In the genomic region with DNA sequence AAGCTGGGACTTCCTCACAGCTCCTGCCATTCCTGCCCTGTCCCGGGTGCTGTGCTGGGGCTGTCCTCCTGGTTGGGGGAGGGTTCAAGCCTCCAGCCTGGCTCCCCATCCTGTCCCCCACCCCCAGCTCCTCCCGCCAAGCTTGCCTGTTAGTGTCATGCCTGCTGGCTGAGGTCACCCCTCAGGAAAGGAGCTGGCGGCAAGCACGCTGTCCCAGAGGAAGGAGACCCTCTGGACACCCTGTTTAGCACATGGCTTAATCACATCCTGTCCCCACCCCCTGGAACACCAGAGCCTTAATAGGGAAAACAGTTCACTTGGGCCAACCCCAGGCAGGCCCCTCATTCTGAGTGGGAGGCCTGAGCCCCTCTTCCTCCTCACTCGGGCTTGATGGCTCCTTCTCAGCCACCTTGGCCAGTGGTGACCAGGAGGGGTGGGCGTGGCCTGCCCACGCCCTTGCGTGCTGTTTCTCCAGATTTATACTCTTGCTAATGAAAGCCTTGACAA, we compare ENCODE assay signal across 1 cellular context.
TF ChIP-seq lines count a peak whose summit lies in the region.

No MANE protein-coding gene starts in this region.

TF ChIP-seq in HEK293, 187 proteins besides CTCF, POLR2A, EP300 and RAD21 (continued from another document):
- TF ChIP-seq, protein P1, sequence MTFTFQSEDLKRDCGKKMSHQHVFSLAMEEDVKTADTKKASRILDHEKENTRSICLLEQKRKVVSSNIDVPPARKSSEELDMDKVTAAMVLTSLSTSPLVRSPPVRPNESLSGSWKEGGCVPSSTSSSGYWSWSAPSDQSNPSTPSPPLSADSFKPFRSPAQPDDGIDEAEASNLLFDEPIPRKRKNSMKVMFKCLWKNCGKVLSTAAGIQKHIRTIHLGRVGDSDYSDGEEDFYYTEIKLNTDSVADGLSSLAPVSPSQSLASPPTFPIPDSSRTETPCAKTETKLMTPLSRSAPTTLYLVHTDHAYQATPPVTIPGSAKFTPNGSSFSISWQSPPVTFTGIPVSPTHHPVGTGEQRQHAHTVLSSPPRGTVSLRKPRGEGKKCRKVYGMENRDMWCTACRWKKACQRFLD (tag by site-specific recombination; IDR thresholded peaks at IDR 0.05) = no peak
- TF ChIP-seq ZNF184 (tag by site-specific recombination; IDR thresholded peaks at IDR 0.05) = no peak
- no peak for TF ChIP-seq ZNF624 (tag by site-specific recombination; IDR thresholded peaks at IDR 0.05)
- no peak for TF ChIP-seq ZNF48 (tag by site-specific recombination; IDR thresholded peaks at IDR 0.05)
- TF ChIP-seq SP7 (tag by site-specific recombination; IDR thresholded peaks at IDR 0.05) = peak; percentile 72; the same call in 1 of the 2 replicates
- TF ChIP-seq KLF7 (tag by site-specific recombination; IDR thresholded peaks at IDR 0.05; ENCODE audit: borderline replicate concordance) = no peak
- TF ChIP-seq KLF1 (tag by site-specific recombination; IDR thresholded peaks at IDR 0.05) = peak; percentile 70
- no peak for TF ChIP-seq ZNF280C (tag by site-specific recombination; IDR thresholded peaks at IDR 0.05)
- TF ChIP-seq KLF9 (tag by site-specific recombination; IDR thresholded peaks at IDR 0.05; ENCODE audit: low read depth) = peak; percentile 69
- no peak for TF ChIP-seq WT1 (tag by site-specific recombination; IDR thresholded peaks at IDR 0.05)
- TF ChIP-seq ZNF548 (tag by site-specific recombination; IDR thresholded peaks at IDR 0.05) = no peak
- TF ChIP-seq KLF17 (tag by site-specific recombination; IDR thresholded peaks at IDR 0.05) = peak; percentile 74
- TF ChIP-seq ZNF654 (tag by site-specific recombination; IDR thresholded peaks at IDR 0.05; ENCODE audit: low read depth) = no peak
- no peak for TF ChIP-seq ZNF785 (tag by site-specific recombination; IDR thresholded peaks at IDR 0.05)
- no peak for TF ChIP-seq ZNF324 (tag by site-specific recombination; IDR thresholded peaks at IDR 0.05)
- peak; percentile 61 for TF ChIP-seq EGR2 (tag by site-specific recombination; IDR thresholded peaks at IDR 0.05; ENCODE audit: low read depth)
- no peak for TF ChIP-seq ZNF707 (tag by site-specific recombination; IDR thresholded peaks at IDR 0.05)
- TF ChIP-seq, protein P2, sequence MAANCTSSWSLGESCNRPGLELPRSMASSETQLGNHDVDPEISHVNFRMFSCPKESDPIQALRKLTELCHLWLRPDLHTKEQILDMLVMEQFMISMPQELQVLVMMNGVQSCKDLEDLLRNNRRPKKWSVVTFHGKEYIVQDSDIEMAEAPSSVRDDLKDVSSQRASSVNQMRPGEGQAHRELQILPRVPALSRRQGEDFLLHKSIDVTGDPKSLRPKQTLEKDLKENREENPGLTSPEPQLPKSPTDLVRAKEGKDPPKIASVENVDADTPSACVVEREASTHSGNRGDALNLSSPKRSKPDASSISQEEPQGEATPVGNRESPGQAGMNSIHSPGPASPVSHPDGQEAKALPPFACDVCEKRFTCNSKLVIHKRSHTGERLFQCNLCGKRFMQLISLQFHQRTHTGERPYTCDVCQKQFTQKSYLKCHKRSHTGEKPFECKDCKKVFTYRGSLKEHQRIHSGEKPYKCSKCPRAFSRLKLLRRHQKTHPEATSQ (tag by site-specific recombination; IDR thresholded peaks at IDR 0.05) = no peak
- TF ChIP-seq ZFHX2 (tag by site-specific recombination; conservative IDR thresholded peaks at IDR 0.05) = peak; percentile 84
- TF ChIP-seq, protein P3, sequence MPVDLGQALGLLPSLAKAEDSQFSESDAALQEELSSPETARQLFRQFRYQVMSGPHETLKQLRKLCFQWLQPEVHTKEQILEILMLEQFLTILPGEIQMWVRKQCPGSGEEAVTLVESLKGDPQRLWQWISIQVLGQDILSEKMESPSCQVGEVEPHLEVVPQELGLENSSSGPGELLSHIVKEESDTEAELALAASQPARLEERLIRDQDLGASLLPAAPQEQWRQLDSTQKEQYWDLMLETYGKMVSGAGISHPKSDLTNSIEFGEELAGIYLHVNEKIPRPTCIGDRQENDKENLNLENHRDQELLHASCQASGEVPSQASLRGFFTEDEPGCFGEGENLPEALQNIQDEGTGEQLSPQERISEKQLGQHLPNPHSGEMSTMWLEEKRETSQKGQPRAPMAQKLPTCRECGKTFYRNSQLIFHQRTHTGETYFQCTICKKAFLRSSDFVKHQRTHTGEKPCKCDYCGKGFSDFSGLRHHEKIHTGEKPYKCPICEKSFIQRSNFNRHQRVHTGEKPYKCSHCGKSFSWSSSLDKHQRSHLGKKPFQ (tag by site-specific recombination; IDR thresholded peaks at IDR 0.05) = no peak
